Comparison of ENCODE assay signal across 38 cellular contexts in genomic region chr11:26549176-26549575, GRCh38. TPM values are rescaled to one million over a fixed set of nuclear protein-coding genes. Genes with fewer than 3 reads are reported as not detected.
"Had no signal": no experiment of that assay in that cellular context is flagged by ENCODE, and none has a peak within 500 bp of the region (broad histone marks: within the 10 kb centered on the region; RNA-seq: fewer than 3 reads in every experiment).

No MANE protein-coding gene starts in this region.

- H3K27me3 ChIP-seq: adrenal gland, body of pancreas, brain microvascular endothelial cell, breast epithelium had no signal

- H3K36me3 ChIP-seq: adrenal gland, brain microvascular endothelial cell, breast epithelium had no signal

- H3K9me3 ChIP-seq: adrenal gland, body of pancreas, breast epithelium had no signal

- ATAC-seq: activated CD8-positive, alpha-beta T cell treated with anti-CD3 and anti-CD28 coated beads for 36 hours; activated naive CD4-positive, alpha-beta T cell treated with anti-CD3 and anti-CD28 coated beads, Interleukin-2, amount 50 U/mL, for 72 hours; activated T-cell treated with anti-CD3 and anti-CD28 coated beads, Interleukin-2, amount 50 U/mL, for 4 hours; activated T-cell treated with anti-CD3 and anti-CD28 coated beads, Interleukin-2, amount 50 U/mL, for 72 hours; activated T-helper 17 cell treated with anti-CD3 and anti-CD28 coated beads, Interleukin-2, amount 50 U/mL, for 72 hours; body of pancreas had no signal

- H3K4me1 ChIP-seq: adrenal gland, body of pancreas, breast epithelium had no signal

- FAIRE-seq: astrocyte, TTC549 had no signal

- DNase-seq: activated B cell treated with CpG ODN at 0.5 μM for 24 hours; activated CD4-positive, alpha-beta memory T cell treated with anti-CD3 and anti-CD28 coated beads for 36 hours; activated CD4-positive, alpha-beta T cell treated with anti-CD3 and anti-CD28 coated beads for 4 hours; activated CD4-positive, alpha-beta T cell treated with anti-CD3 and anti-CD28 coated beads, Interleukin-2, amount 10 ng/mL, durations not matched to agents 24 days and 14 days; activated CD4-positive, alpha-beta T cell treated with anti-CD3 and anti-CD28 coated beads, Interleukin-2, amount 50 U/mL, for 1 hour; activated CD4-positive, alpha-beta T cell treated with anti-CD3 and anti-CD28 coated beads, Interleukin-2, amount 50 U/mL, for 4 hours; activated CD4-positive, CD25-positive, alpha-beta regulatory T cell treated with anti-CD3 and anti-CD28 coated beads, Interleukin-2, amount 50 U/mL, for 72 hours; activated CD8-positive, alpha-beta memory T cell treated with anti-CD3 and anti-CD28 coated beads, Interleukin-2, amount 50 U/mL, for 4 hours; activated CD8-positive, alpha-beta T cell treated with anti-CD3 and anti-CD28 coated beads for 36 hours; activated effector memory CD4-positive, alpha-beta T cell treated with anti-CD3 and anti-CD28 coated beads, Interleukin-2, amount 50 U/mL, for 16 hours; activated gamma-delta T cell treated with Interleukin-2 at 50 U/mL for 16 hours; activated naive CD4-positive, alpha-beta T cell; activated naive CD4-positive, alpha-beta T cell treated with anti-CD3 and anti-CD28 coated beads for 36 hours; activated naive CD4-positive, alpha-beta T cell treated with anti-CD3 and anti-CD28 coated beads, Interleukin-2, amount 50 U/mL, for 16 hours; activated naive CD8-positive, alpha-beta T cell treated with anti-CD3 and anti-CD28 coated beads for 36 hours; activated T-cell treated with anti-CD3 and anti-CD28 coated beads for 4 hours; activated T-cell treated with anti-CD3 and anti-CD28 coated beads, Interleukin-2, amount 50 U/mL, for 1 hour; activated T-cell treated with anti-CD3 and anti-CD28 coated beads, Interleukin-2, amount 50 U/mL, for 4 hours; activated T-cell treated with anti-CD3 and anti-CD28 coated beads, Interleukin-2, amount 50 U/mL, for 72 hours; adrenal gland; amniotic stem cell; aorta; body of pancreas; brain microvascular endothelial cell; central memory CD4-positive, alpha-beta T cell; T-helper 1 cell; T-helper 2 cell; T-helper 9 cell had no signal

- H3K27ac ChIP-seq: adrenal gland, body of pancreas, brain microvascular endothelial cell, breast epithelium, VCaP had no signal

- H3K4me3 ChIP-seq: adrenal gland, body of pancreas, breast epithelium had no signal

RNA-seq across cellular contexts. Expression of gene MUC15, which starts 22.9 kb away (rescaled TPM):
- total RNA-seq: activated B cell treated with CpG ODN at 0.5 μM for 24 hours; activated CD4-positive, alpha-beta memory T cell treated with anti-CD3 and anti-CD28 coated beads for 36 hours; activated CD4-positive, alpha-beta T cell treated with anti-CD3 and anti-CD28 coated beads, Interleukin-2, amount 10 ng/mL, durations not matched to agents 24 days and 14 days; activated CD8-positive, alpha-beta memory T cell treated with anti-CD3 and anti-CD28 coated beads for 36 hours; activated CD8-positive, alpha-beta T cell treated with anti-CD3 and anti-CD28 coated beads for 36 hours; activated naive CD4-positive, alpha-beta T cell treated with anti-CD3 and anti-CD28 coated beads for 36 hours; activated naive CD4-positive, alpha-beta T cell treated with anti-CD3 and anti-CD28 coated beads, Interleukin-2, amount 50 U/mL, for 72 hours; activated naive CD8-positive, alpha-beta T cell treated with anti-CD3 and anti-CD28 coated beads for 36 hours; activated T-cell treated with anti-CD3 and anti-CD28 coated beads, Interleukin-2, amount 50 U/mL, for 4 hours; activated T-cell treated with anti-CD3 and anti-CD28 coated beads, Interleukin-2, amount 50 U/mL, for 72 hours; activated T-helper 1 cell treated with anti-CD3 and anti-CD28 coated beads, Interleukin-12 subunit alpha, Interleukin-12 subunit beta, Interleukin-2, Interleukin-4 antibody, amounts not matched to agents 30 ng/mL and 10 ng/mL and 1 ng/mL, durations not matched to agents 14 hours and 24 hours and 36 hours; activated T-helper 17 cell treated with anti-CD3 and anti-CD28 coated beads, Interleukin-2, amount 50 U/mL, for 72 hours; aorta; cardiac septum; cerebellum had no signal
- polyA plus RNA-seq: aorta had no signal
